ENCODE assay signal across 8 cellular contexts in genomic region chr13:27424246-27425150, GRCh38. TPM values are rescaled to one million over a fixed set of nuclear protein-coding genes. Genes with fewer than 3 reads are reported as not detected.
DNase-seq lines count a peak whose midpoint lies in the region; ATAC-seq and TF ChIP-seq lines count a peak whose summit lies in the region.

GTF3A (plus strand) TSS chr13:27424619.

- H3K36me3 Mint-ChIP-seq in T-cell, result peaks cover 27% of the 10 kb centered on the region

- peak within 1 kb of the TSS; percentile 41 to 71 (median 54) for H3K4me3 ChIP-seq in transverse colon

- peak within 1 kb of the TSS; percentile 84 to 87 (median 86) for H3K4me3 Mint-ChIP-seq in T-cell

- peak within 1 kb of the TSS; percentile 94 to 98 for H3K27ac Mint-ChIP-seq in T-cell

- peak; percentile 65 for ATAC-seq in HG02623 (IDR thresholded peaks at IDR 0.05; ENCODE audit: unreplicated experiment)
- peak; percentile 55 to 74 (median 61) for ATAC-seq in T-cell (replicated peaks in 1 of 4)

- POLR2A ChIA-PET in T-cell (lab: Charles Lee), result interaction anchor here (0.5 to 1.8 kb wide), 10 partner anchors 15 to 1412 kb away, joined by 3 to 11 read pairs (median 6); partner anchors contain the start of gene MTIF3 (in 1 of the 2)

- DNase-seq in NCI-H1105 treated with DMSO at 0.1 percent for 48 hours (lab: John Stamatoyannopoulos, UW) (peak; percentile 60), T-cell (peak; percentile 71 to 90 (median 82)), cardiac septum (ENCODE audit: low spot score) (peak; percentile 93), pons (ENCODE audit: low spot score) (peak; percentile 82), transverse colon (peak; percentile 88)

- no peaks in the 10 kb centered on the region for H3K9me3 Mint-ChIP-seq in T-cell

- in situ Hi-C loops in transverse colon (cut with MboI; ENCODE audit: low pct_ligation_motif_present in 1 of 4, low pct_unique_long_range_greater_than_20kb in 1 of 4, low sequenced_read_pairs in 3 of 4), result no loop called here

- H3K27me3 ChIP-seq in transverse colon, result no peaks in the 10 kb centered on the region

- H3K27me3 Mint-ChIP-seq in T-cell, result no peaks in the 10 kb centered on the region

- WGBS in adipose tissue, 3 donors, result 0 to 1% (median 1%) methylated on average over 75 to 85 of the region's 85 CpGs
- 1 to 7% methylated on average over 3 to 69 of the region's 85 CpGs for WGBS in transverse colon (ENCODE audit: low coverage in 1 of 2), 2 donors

- H3K4me1 ChIP-seq in transverse colon, result peaks cover 16 to 37% (median 31%) of the 10 kb centered on the region in 4 donors

- TF ChIP-seq POLR2A in GM10847 (IDR thresholded peaks at IDR 0.05; ENCODE audit: extremely low read depth, insufficient read length) (peak; percentile 91), transverse colon (IDR thresholded peaks at IDR 0.05) (peak; percentile 88)

- peaks cover 43 to 46% (median 45%) of the 10 kb centered on the region in 3 donors for H3K4me1 Mint-ChIP-seq in T-cell

- intact Hi-C loops in cardiac septum (cut with DNase I), result loop anchor here (1.0 to 10.0 kb wide), 4 partner anchors 26 to 250 kb away; partner anchors contain the start of genes LNX2, MTIF3, POLR1D and RPL21
- intact Hi-C loops in transverse colon (cut with DNase I; ENCODE audit: low total_unique reads), result loop anchor here (10.0 kb wide), 1 partner anchor 190 kb away; no protein-coding TSS in a partner anchor

- CTCF ChIA-PET in T-cell (lab: Charles Lee), result interaction anchor here (0.6 to 4.3 kb wide), 13 partner anchors 8 to 149 kb away, joined by 3 to 29 read pairs (median 6); partner anchors contain the start of gene MTIF3 (in 2 of the 2)

- TF ChIP-seq CTCF in transverse colon (IDR thresholded peaks at IDR 0.05), result no peak

- no peak for TF ChIP-seq EP300 in transverse colon (IDR thresholded peaks at IDR 0.05; ENCODE audit: low read depth)

- peaks cover 0 to 7% (median 0%) of the 10 kb centered on the region in 4 donors for H3K36me3 ChIP-seq in transverse colon

- H3K9me3 ChIP-seq in transverse colon, result no peaks in the 10 kb centered on the region

- H3K27ac ChIP-seq in adipose tissue (ENCODE audit: low read depth, low read length), result peak within 1 kb of the TSS; percentile 71
- peak within 1 kb of the TSS; percentile 87 to 93 (median 90) for H3K27ac ChIP-seq in transverse colon

RNA-seq across cellular contexts. Expression of gene GTF3A, which starts in this region (rescaled TPM):
- total RNA-seq in T-cell (100 to 1,000 TPM; 144 to 266 (median 229) TPM), cardiac septum (167 TPM), transverse colon (100 to 1,000 TPM in 1 of 4 donors, 10 to 100 TPM in 3; 43.1 to 195 (median 60.0) TPM)
- 100 to 1,000 TPM in 2 of 3 donors, 10 to 100 TPM in 1; 57.2 to 182 (median 121) TPM for polyA plus RNA-seq in adipose tissue

Comparison
In these comparisons a context has a peak if more than half of its experiments do, and no peak if none do; other contexts are left out.
1. Peak in every context shown above with its lines: DNase-seq, ATAC-seq, H3K4me3 ChIP-seq and H3K27ac ChIP-seq.